ENCODE assay signal across 1 cellular context in the genomic region with DNA sequence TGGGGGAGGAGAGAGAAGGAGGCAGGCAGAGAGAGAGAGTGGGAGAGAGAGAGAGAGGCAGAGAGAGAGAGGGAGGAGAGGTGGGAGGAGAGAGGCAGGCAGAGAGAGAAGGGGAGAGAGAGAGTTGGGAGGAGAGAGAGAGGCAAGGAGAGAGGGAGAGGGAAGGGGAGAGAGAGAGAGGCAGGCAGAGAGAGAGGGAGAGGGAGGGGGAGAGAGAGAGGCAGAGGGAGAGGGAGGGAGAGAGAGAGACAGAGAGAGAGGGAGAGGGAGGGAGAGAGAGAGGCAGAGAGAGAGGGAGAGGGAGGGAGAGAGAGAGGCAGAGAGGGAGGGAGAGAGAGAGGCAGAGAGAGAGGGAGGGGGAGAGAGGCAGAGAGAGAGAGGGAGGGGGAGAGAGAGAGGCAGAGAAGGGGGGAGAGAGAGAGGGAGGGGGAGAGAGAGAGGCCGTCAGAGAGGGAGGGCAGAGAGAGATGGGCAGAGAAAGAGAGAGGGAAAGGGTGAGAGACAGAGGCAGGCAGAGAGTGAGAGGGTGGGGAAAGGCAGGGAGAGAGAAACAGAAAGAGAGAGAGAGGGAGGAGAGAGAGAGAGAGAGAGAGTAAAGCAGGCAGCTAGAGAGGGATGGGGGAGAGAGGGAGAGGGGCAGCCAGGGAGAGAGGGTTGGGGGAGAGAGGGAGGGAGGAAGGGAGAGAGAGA.
TF ChIP-seq lines count a peak whose summit lies in the region.

No MANE protein-coding gene starts in this region.

TF ChIP-seq in SK-N-SH treated with all-trans-retinoic acid at 6 μM for 48 hours, 23 proteins besides CTCF, POLR2A, EP300 and RAD21 (continued from another document):
- TF ChIP-seq, protein P1, sequence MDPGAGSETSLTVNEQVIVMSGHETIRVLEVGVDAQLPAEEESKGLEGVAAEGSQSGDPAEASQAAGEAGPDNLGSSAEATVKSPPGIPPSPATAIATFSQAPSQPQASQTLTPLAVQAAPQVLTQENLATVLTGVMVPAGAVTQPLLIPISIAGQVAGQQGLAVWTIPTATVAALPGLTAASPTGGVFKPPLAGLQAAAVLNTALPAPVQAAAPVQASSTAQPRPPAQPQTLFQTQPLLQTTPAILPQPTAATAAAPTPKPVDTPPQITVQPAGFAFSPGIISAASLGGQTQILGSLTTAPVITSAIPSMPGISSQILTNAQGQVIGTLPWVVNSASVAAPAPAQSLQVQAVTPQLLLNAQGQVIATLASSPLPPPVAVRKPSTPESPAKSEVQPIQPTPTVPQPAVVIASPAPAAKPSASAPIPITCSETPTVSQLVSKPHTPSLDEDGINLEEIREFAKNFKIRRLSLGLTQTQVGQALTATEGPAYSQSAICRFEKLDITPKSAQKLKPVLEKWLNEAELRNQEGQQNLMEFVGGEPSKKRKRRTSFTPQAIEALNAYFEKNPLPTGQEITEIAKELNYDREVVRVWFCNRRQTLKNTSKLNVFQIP (CRISPR knock-in tag; IDR thresholded peaks at IDR 0.05; ENCODE audit: borderline replicate concordance, low read depth), result no peak
- TF ChIP-seq TOX (CRISPR knock-in tag; IDR thresholded peaks at IDR 0.05; ENCODE audit: borderline replicate concordance), result no peak
- no peak for TF ChIP-seq ARNTL (CRISPR knock-in tag; IDR thresholded peaks at IDR 0.05; ENCODE audit: borderline replicate concordance, low read depth)
- TF ChIP-seq ZNF70 (CRISPR knock-in tag; IDR thresholded peaks at IDR 0.05), result no peak
- TF ChIP-seq SNAI2 (CRISPR knock-in tag; IDR thresholded peaks at IDR 0.05), result no peak
- TF ChIP-seq OSR1 (CRISPR knock-in tag; IDR thresholded peaks at IDR 0.05), result no peak
- no peak for TF ChIP-seq BACH2 (CRISPR knock-in tag; IDR thresholded peaks at IDR 0.05; ENCODE audit: borderline replicate concordance)
- TF ChIP-seq ZFP30 (CRISPR knock-in tag; IDR thresholded peaks at IDR 0.05), result no peak
- no peak for TF ChIP-seq ZNF565 (CRISPR knock-in tag; conservative IDR thresholded peaks at IDR 0.05; ENCODE audit: low read depth)
TF ChIP-seq in SK-N-SH treated with all-trans-retinoic acid at 6 μM for 48 hours: peak in this region for 0.
